ENCODE assay signal across 1 cellular context in the genomic region with DNA sequence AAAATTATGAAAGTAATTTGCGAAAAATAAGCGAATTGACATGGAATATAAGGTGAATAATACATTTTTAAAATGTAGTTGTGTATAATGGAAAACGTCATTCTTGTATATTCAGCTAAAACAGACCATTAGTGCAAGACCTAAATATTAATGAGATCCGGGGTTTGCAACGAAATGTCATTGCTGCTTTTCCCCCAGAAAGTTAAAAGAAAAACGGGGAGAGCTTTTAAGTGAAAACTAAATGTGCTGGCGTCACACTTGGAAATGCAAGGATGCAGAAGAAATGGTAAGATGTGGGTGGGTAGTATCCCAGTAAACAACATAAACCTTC.
TF ChIP-seq lines count a peak whose summit lies in the region.

No MANE protein-coding gene starts in this region.

TF ChIP-seq in endothelial cell of umbilical vein, 7 proteins besides CTCF, POLR2A, EP300 and RAD21:
- TF ChIP-seq JUN (IDR thresholded peaks at IDR 0.05; ENCODE audit: borderline replicate concordance, insufficient read depth, insufficient read length, low read depth), result no peak
- no peak for TF ChIP-seq GATA2 (IDR thresholded peaks at IDR 0.05; ENCODE audit: insufficient read depth, insufficient read length, low read depth, low read length)
- no peak for TF ChIP-seq EZH2 (IDR thresholded peaks at IDR 0.05; ENCODE audit: borderline replicate concordance, low read depth, low read length, severe bottlenecking)
- no peak for TF ChIP-seq POLR2AphosphoS5 (IDR thresholded peaks at IDR 0.05; ENCODE audit: insufficient read depth, low read depth, low read length)
- TF ChIP-seq FOS (IDR thresholded peaks at IDR 0.05; ENCODE audit: borderline replicate concordance, insufficient read depth, low read length), result no peak
- no peak for TF ChIP-seq MYC (IDR thresholded peaks at IDR 0.05; ENCODE audit: low read depth, low read length)
- TF ChIP-seq, protein P1, sequence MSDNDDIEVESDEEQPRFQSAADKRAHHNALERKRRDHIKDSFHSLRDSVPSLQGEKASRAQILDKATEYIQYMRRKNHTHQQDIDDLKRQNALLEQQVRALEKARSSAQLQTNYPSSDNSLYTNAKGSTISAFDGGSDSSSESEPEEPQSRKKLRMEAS (IDR thresholded peaks at IDR 0.05; ENCODE audit: insufficient read depth, insufficient read length), result no peak
